In genomic region chr13:76683854-76684253, GRCh38 we compare ENCODE assay signal across 29 cellular contexts.
"Had no signal": no experiment of that assay in that cellular context is flagged by ENCODE, and none has a peak within 500 bp of the region (broad histone marks: within the 10 kb centered on the region; RNA-seq: fewer than 3 reads in every experiment).

No MANE protein-coding gene starts in this region.

- H3K4me3 ChIP-seq: body of pancreas, colonic mucosa, gastroesophageal sphincter, heart right ventricle had no signal

- H3K9me3 Mint-ChIP-seq: activated B cell treated with CpG ODN at 0.5 μM for 24 hours; activated CD8-positive, alpha-beta T cell treated with anti-CD3 and anti-CD28 coated beads for 36 hours; activated naive CD4-positive, alpha-beta T cell treated with anti-CD3 and anti-CD28 coated beads for 36 hours; activated naive CD4-positive, alpha-beta T cell treated with anti-CD3 and anti-CD28 coated beads, Interleukin-2, amount 50 U/mL, for 24 hours; activated naive CD8-positive, alpha-beta T cell treated with anti-CD3 and anti-CD28 coated beads, Interleukin-2, amount 10 ng/mL, durations not matched to agents 7 days and 5 days; activated T-helper 1 cell treated with anti-CD3 and anti-CD28 coated beads, Interleukin-12 subunit alpha, Interleukin-12 subunit beta, Interleukin-2, Interleukin-4 antibody, amounts not matched to agents 30 ng/mL and 10 ng/mL and 1 ng/mL, durations not matched to agents 14 hours and 24 hours and 36 hours; activated T-helper 2 cell treated with anti-CD3 and anti-CD28 coated beads, Interferon-gamma antibody, Interleukin-2, Interleukin-4, amounts not matched to agents 10 μg/mL and 5 μg/mL and 100 μg/mL, durations not matched to agents 14 hours and 24 hours and 36 hours; T-helper 2 cell treated with Interferon-gamma antibody and Interleukin-4, amounts not matched to agents 5 μg/mL and 100 μg/mL, for 36 hours had no signal

- H3K9me3 ChIP-seq: body of pancreas, colonic mucosa, gastroesophageal sphincter had no signal

- H3K27ac Mint-ChIP-seq: activated B cell treated with CpG ODN at 0.5 μM for 24 hours; activated CD8-positive, alpha-beta T cell treated with anti-CD3 and anti-CD28 coated beads for 36 hours; activated naive CD4-positive, alpha-beta T cell treated with anti-CD3 and anti-CD28 coated beads for 36 hours; activated naive CD4-positive, alpha-beta T cell treated with anti-CD3 and anti-CD28 coated beads, Interleukin-2, amount 50 U/mL, for 24 hours; activated naive CD8-positive, alpha-beta T cell treated with anti-CD3 and anti-CD28 coated beads, Interleukin-2, amount 10 ng/mL, durations not matched to agents 7 days and 5 days; activated T-helper 1 cell treated with anti-CD3 and anti-CD28 coated beads, Interleukin-12 subunit alpha, Interleukin-12 subunit beta, Interleukin-2, Interleukin-4 antibody, amounts not matched to agents 30 ng/mL and 10 ng/mL and 1 ng/mL, durations not matched to agents 14 hours and 24 hours and 36 hours; activated T-helper 2 cell treated with anti-CD3 and anti-CD28 coated beads, Interferon-gamma antibody, Interleukin-2, Interleukin-4, amounts not matched to agents 10 μg/mL and 5 μg/mL and 100 μg/mL, durations not matched to agents 14 hours and 24 hours and 36 hours; T-helper 17 cell; T-helper 2 cell treated with Interferon-gamma antibody and Interleukin-4, amounts not matched to agents 5 μg/mL and 100 μg/mL, for 36 hours had no signal

- H3K4me1 ChIP-seq: colonic mucosa, foreskin keratinocyte had no signal

- H3K36me3 ChIP-seq: colonic mucosa, gastroesophageal sphincter, heart right ventricle, WERI-Rb-1 had no signal

- H3K27me3 ChIP-seq: body of pancreas, colonic mucosa, foreskin keratinocyte, gastroesophageal sphincter, heart right ventricle had no signal

- H3K27ac ChIP-seq: body of pancreas, colonic mucosa, epithelial cell of prostate, foreskin keratinocyte, heart right ventricle, WERI-Rb-1 had no signal

- H3K36me3 Mint-ChIP-seq: activated naive CD4-positive, alpha-beta T cell treated with anti-CD3 and anti-CD28 coated beads, Interleukin-2, amount 50 U/mL, for 24 hours; activated naive CD8-positive, alpha-beta T cell treated with anti-CD3 and anti-CD28 coated beads, Interleukin-2, amount 10 ng/mL, durations not matched to agents 7 days and 5 days had no signal

- H3K4me3 Mint-ChIP-seq: activated B cell treated with CpG ODN at 0.5 μM for 24 hours; activated CD8-positive, alpha-beta T cell treated with anti-CD3 and anti-CD28 coated beads for 36 hours; activated naive CD4-positive, alpha-beta T cell treated with anti-CD3 and anti-CD28 coated beads for 36 hours; activated naive CD4-positive, alpha-beta T cell treated with anti-CD3 and anti-CD28 coated beads, Interleukin-2, amount 50 U/mL, for 24 hours; activated naive CD8-positive, alpha-beta T cell treated with anti-CD3 and anti-CD28 coated beads, Interleukin-2, amount 10 ng/mL, durations not matched to agents 7 days and 5 days; activated T-helper 1 cell treated with anti-CD3 and anti-CD28 coated beads, Interleukin-12 subunit alpha, Interleukin-12 subunit beta, Interleukin-2, Interleukin-4 antibody, amounts not matched to agents 30 ng/mL and 10 ng/mL and 1 ng/mL, durations not matched to agents 14 hours and 24 hours and 36 hours; T-helper 17 cell; T-helper 2 cell treated with Interferon-gamma antibody and Interleukin-4, amounts not matched to agents 5 μg/mL and 100 μg/mL, for 36 hours had no signal

- DNase-seq: activated B cell treated with CpG ODN at 0.5 μM for 24 hours; activated CD4-positive, alpha-beta T cell treated with anti-CD3 and anti-CD28 coated beads for 48 hours; activated CD4-positive, alpha-beta T cell treated with anti-CD3 and anti-CD28 coated beads, Interleukin-2, amount 50 U/mL, for 1 hour; activated CD4-positive, alpha-beta T cell treated with anti-CD3 and anti-CD28 coated beads, Interleukin-2, amount 50 U/mL, for 48 hours; activated CD8-positive, alpha-beta memory T cell treated with anti-CD3 and anti-CD28 coated beads for 24 hours; activated CD8-positive, alpha-beta T cell treated with anti-CD3 and anti-CD28 coated beads for 36 hours; activated effector memory CD4-positive, alpha-beta T cell treated with anti-CD3 and anti-CD28 coated beads, Interleukin-2, amount 50 U/mL, for 16 hours; activated naive CD4-positive, alpha-beta T cell treated with anti-CD3 and anti-CD28 coated beads for 36 hours; activated naive CD8-positive, alpha-beta T cell treated with anti-CD3 and anti-CD28 coated beads, Interleukin-2, amount 10 ng/mL, durations not matched to agents 7 days and 5 days; activated T-cell treated with anti-CD3 and anti-CD28 coated beads, Interleukin-2, amount 50 U/mL, for 48 hours; amniotic stem cell; anterior cingulate cortex; body of pancreas; caudate nucleus; colonic mucosa; effector CD8-positive, alpha-beta T cell; foreskin keratinocyte; heart right ventricle; T-helper 1 cell; T-helper 17 cell; T1000; WERI-Rb-1 had no signal

- H3K4me1 Mint-ChIP-seq: activated B cell treated with CpG ODN at 0.5 μM for 24 hours; activated naive CD4-positive, alpha-beta T cell treated with anti-CD3 and anti-CD28 coated beads, Interleukin-2, amount 50 U/mL, for 24 hours; activated naive CD8-positive, alpha-beta T cell treated with anti-CD3 and anti-CD28 coated beads, Interleukin-2, amount 10 ng/mL, durations not matched to agents 7 days and 5 days had no signal

- ATAC-seq: activated CD4-positive, CD25-positive, alpha-beta regulatory T cell treated with anti-CD3 and anti-CD28 coated beads, Interleukin-2, amount 50 U/mL, for 24 hours; activated CD8-positive, alpha-beta T cell treated with anti-CD3 and anti-CD28 coated beads for 36 hours; body of pancreas; foreskin keratinocyte; heart right ventricle; T-helper 17 cell had no signal

- H3K27me3 Mint-ChIP-seq: activated B cell treated with CpG ODN at 0.5 μM for 24 hours had no signal
